Comparison of ENCODE assay signal across 23 cellular contexts in the genomic region with DNA sequence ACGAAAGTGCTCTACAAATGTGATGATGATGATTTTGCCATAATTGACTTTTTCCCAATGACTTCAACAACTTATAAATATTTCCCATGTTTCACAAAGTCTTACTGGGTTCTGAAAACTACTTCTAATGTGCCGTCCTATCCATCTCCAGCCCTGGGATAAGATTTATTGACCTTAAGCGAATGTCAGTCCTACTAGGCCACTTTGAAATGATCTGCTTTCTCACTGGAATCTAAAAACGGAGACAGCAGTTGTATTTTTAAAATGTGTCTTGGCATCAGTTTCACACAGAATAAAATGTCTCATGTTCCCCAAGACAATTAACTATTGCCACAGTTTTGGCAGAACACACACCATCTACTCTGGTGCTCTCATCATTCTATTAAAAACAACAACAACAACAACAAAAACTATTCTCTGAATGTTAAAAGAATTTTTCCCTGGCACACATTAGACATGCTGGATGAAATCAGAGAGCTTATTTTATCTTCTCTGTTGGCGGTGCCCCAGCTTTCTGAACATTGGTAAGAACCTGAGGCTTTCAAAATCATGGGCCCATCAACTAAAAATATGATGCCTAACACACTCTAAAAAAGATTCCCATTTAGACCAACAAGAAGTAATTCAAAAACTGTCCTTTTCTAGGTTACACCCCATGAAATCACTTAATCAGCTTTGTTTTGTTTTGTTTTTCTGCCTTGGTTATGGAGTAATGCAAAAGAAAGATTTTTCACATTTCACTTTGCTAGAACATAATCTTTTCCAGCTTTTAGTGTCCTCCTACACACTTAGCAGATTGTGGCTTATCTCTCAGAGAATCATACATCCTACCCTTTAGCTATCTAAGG. TPM values are rescaled to one million over a fixed set of nuclear protein-coding genes. Genes with fewer than 3 reads are reported as not detected.
A peak's percentile ranks its signal among the peaks of the same experiment; 100 is the strongest.
DNase-seq lines count a peak whose midpoint lies in the region; ATAC-seq, FAIRE-seq and TF ChIP-seq lines count a peak whose summit lies in the region.
"Had no signal": no experiment of that assay in that cellular context is flagged by ENCODE, and none has a peak within 500 bp of the region (broad histone marks: within the 10 kb centered on the region; RNA-seq: fewer than 3 reads in every experiment).

No MANE protein-coding gene starts in this region.

- no peak overlapping the region for H3K9ac ChIP-seq in HepG2 (ENCODE audit: insufficient read depth, low read depth, low read length)
- H3K9ac ChIP-seq: BLaER1 treated with 17β-estradiol and CSF1 and Interleukin-3, amounts not matched to agents 10 nM and 100 nM had no signal

- no peak for ATAC-seq in HepG2
- ATAC-seq in GM19452 (IDR thresholded peaks at IDR 0.05; ENCODE audit: unreplicated experiment) = no peak
- ATAC-seq: activated T-cell treated with anti-CD3 and anti-CD28 coated beads, Interleukin-2, amount 50 U/mL, for 72 hours had no signal

- no peak for TF ChIP-seq RAD21 in HepG2 (CRISPR knock-in tag; IDR thresholded peaks at IDR 0.05)

- POLR2A ChIA-PET in HepG2 (lab: Yijun Ruan, JAX) = no interaction called here

- no peak overlapping the region for H2AFZ ChIP-seq in HepG2 (ENCODE audit: low read length)

- TF ChIP-seq EP300 in tibial nerve (IDR thresholded peaks at IDR 0.05) (no peak), HepG2 (IDR thresholded peaks at IDR 0.05; ENCODE audit: low read depth in 2 of 2, low read length in 2 of 2) (no peak), HepG2 (CRISPR knock-in tag; IDR thresholded peaks at IDR 0.05; ENCODE audit: borderline replicate concordance) (no peak)

- no peak overlapping the region for H3K4me3 ChIP-seq in esophagus squamous epithelium
- H3K4me3 ChIP-seq in tibial nerve = no peak overlapping the region
- no peak overlapping the region for H3K4me3 ChIP-seq in HepG2 (replicated peaks in 1 of 3; ENCODE audit: insufficient read depth in 1 of 3, low read depth in 2 of 3, low read length in 3 of 3)
- H3K4me3 ChIP-seq: BLaER1 treated with 17β-estradiol and CSF1 and Interleukin-3, amounts not matched to agents 10 nM and 100 nM; lung had no signal

- no peak for FAIRE-seq in HepG2 (lab: Jason Lieb, UNC)
- FAIRE-seq: D721Med, GM12891 had no signal

- H3K27me3 ChIP-seq in esophagus squamous epithelium (no peaks in the 10 kb centered on the region), tibial nerve (no peaks in the 10 kb centered on the region), HepG2 (ENCODE audit: control insufficient read depth in 1 of 2, insufficient read depth in 2 of 2, low read length in 2 of 2) (no peaks in the 10 kb centered on the region; a peak in 1 of 5 replicates)
- H3K27me3 ChIP-seq: BLaER1 treated with 17β-estradiol and CSF1 and Interleukin-3, amounts not matched to agents 10 nM and 100 nM had no signal

- in situ Hi-C loops in HepG2 (cut with HindIII; ENCODE audit: extremely low pct_ligation_motif_present, low pct_unique_long_range_greater_than_20kb) = no loop called here

- H3K27ac ChIP-seq in esophagus squamous epithelium (peak overlapping the region in 3 of 4 donors; percentile 2 to 57 (median 51)), tibial nerve (peak overlapping the region in 2 of 4 donors; percentile 52 to 57), HepG2 (ENCODE audit: extremely low read length, insufficient read depth, low read length) (no peak overlapping the region)
- H3K27ac ChIP-seq: BLaER1 treated with 17β-estradiol and CSF1 and Interleukin-3, amounts not matched to agents 10 nM and 100 nM had no signal

- H3K4me1 ChIP-seq in esophagus squamous epithelium (peaks cover 0 to 13% (median 3%) of the 10 kb centered on the region in 3 donors), tibial nerve (peaks cover 0 to 25% (median 6%) of the 10 kb centered on the region in 4 donors), HepG2 (ENCODE audit: insufficient read depth, low read length) (no peaks in the 10 kb centered on the region)
- H3K4me1 ChIP-seq: BLaER1 treated with 17β-estradiol and CSF1 and Interleukin-3, amounts not matched to agents 10 nM and 100 nM had no signal

- no peak overlapping the region for H3K4me2 ChIP-seq in HepG2 (ENCODE audit: low read depth, low read length)
- H3K4me2 ChIP-seq: BLaER1 treated with 17β-estradiol and CSF1 and Interleukin-3, amounts not matched to agents 10 nM and 100 nM had no signal

- no peaks in the 10 kb centered on the region for H3K36me3 ChIP-seq in esophagus squamous epithelium
- H3K36me3 ChIP-seq in tibial nerve = no peaks in the 10 kb centered on the region
- H3K36me3 ChIP-seq in HepG2 (replicated peaks in 1 of 2; ENCODE audit: control insufficient read depth in 1 of 2, insufficient read depth in 2 of 2, low read length in 2 of 2) = no peaks in the 10 kb centered on the region
- H3K36me3 ChIP-seq: BLaER1 treated with 17β-estradiol and CSF1 and Interleukin-3, amounts not matched to agents 10 nM and 100 nM had no signal

- intact Hi-C loops in esophagus squamous epithelium (cut with DNase I) (no loop called here), HepG2 (cut with micrococcal nuclease; ENCODE audit: unreplicated experiment) (no loop called here)

- CTCF ChIA-PET in HepG2 (lab: Yijun Ruan, JAX; ENCODE audit: low intra/inter-chr PET ratio, low total read pairs) = no interaction called here

- DNase-seq in NCI-H446 (lab: John Stamatoyannopoulos, UW) (peak; percentile 30 to 61), esophagus squamous epithelium (lab: John Stamatoyannopoulos, UW) (no peak), myocyte (ENCODE audit: low read depth) (peak; percentile 75), tibial nerve (ENCODE audit: low spot score in 2 of 2) (peak; percentile 42 to 55), HepG2 (ENCODE audit: low spot score) (no peak), NCI-H1417 treated with DMSO at 0.1 percent for 48 hours (lab: John Stamatoyannopoulos, UW) (no peak)
- DNase-seq: activated CD4-positive, alpha-beta memory T cell treated with anti-CD3 and anti-CD28 coated beads for 36 hours; activated naive CD8-positive, alpha-beta T cell treated with anti-CD3 and anti-CD28 coated beads, Interleukin-2, amount 10 ng/mL, durations not matched to agents 7 days and 5 days; activated T-cell treated with anti-CD3 and anti-CD28 coated beads, Interleukin-2, amount 50 U/mL, for 72 hours; cerebellar nuclear complex; GDM1; Kasumi-1; NCI-H1436; NCI-H2227 treated with DMSO at 0.1 percent for 48 hours; nephron progenitor cell had no signal

- TF ChIP-seq CTCF in esophagus squamous epithelium (IDR thresholded peaks at IDR 0.05) (no peak), tibial nerve (IDR thresholded peaks at IDR 0.05) (no peak), HepG2 (CRISPR knock-in tag; IDR thresholded peaks at IDR 0.05) (no peak)

- TF ChIP-seq POLR2A in esophagus squamous epithelium (IDR thresholded peaks at IDR 0.05) = no peak
- TF ChIP-seq POLR2A in tibial nerve (IDR thresholded peaks at IDR 0.05) = no peak
- no peak for TF ChIP-seq POLR2A in HepG2 (IDR thresholded peaks at IDR 0.05; ENCODE audit: insufficient read depth in 1 of 2, low read depth in 2 of 2, low read length in 2 of 2)

- 66 to 71% methylated on average over 5 of the region's 5 CpGs for WGBS in esophagus squamous epithelium, 2 donors
- WGBS in tibial nerve, 2 donors = 46 to 55% methylated on average over 5 of the region's 5 CpGs
- 17% methylated on average over 5 of the region's 5 CpGs for WGBS in HepG2 (ENCODE audit: low lambda C conversion rate)

- H3K9me3 ChIP-seq in esophagus squamous epithelium = no peaks in the 10 kb centered on the region
- no peaks in the 10 kb centered on the region for H3K9me3 ChIP-seq in tibial nerve
- no peaks in the 10 kb centered on the region for H3K9me3 ChIP-seq in HepG2 (ENCODE audit: low read length)
- H3K9me3 ChIP-seq: BLaER1 treated with 17β-estradiol and CSF1 and Interleukin-3, amounts not matched to agents 10 nM and 100 nM had no signal

- no peaks in the 10 kb centered on the region for H4K20me1 ChIP-seq in HepG2 (ENCODE audit: insufficient read depth, low read length)
- H4K20me1 ChIP-seq: BLaER1 treated with 17β-estradiol and CSF1 and Interleukin-3, amounts not matched to agents 10 nM and 100 nM had no signal

- H3K79me2 ChIP-seq in HepG2 (ENCODE audit: insufficient read depth, low read length) = no peaks in the 10 kb centered on the region

- BruUV-seq in HepG2 (replicated peaks; lab: Mats Ljungman, UMichigan) = no TSS peak

RNA-seq across cellular contexts. Expression of a gene that starts 23.1 kb away (rescaled TPM):
- not detected for total RNA-seq in esophagus squamous epithelium
- not detected in 2 replicates for total RNA-seq in myocyte
- polyA plus RNA-seq in myocyte (2012) = not detected
- not detected for total RNA-seq in tibial nerve
- not detected in 2 replicates for total RNA-seq in HepG2 (2016; rRNA removed; fragmentation: Illumina TruSeq; extraction: Trizol)
- not detected in 2 replicates for total RNA-seq in HepG2 (2016; cell fraction: cytosol; rRNA removed; fragmentation: Illumina TruSeq; extraction: Trizol; ENCODE audit: low read depth)
- not detected in 2 replicates for total RNA-seq in HepG2 (2016; cell fraction: insoluble cytoplasmic fraction; rRNA removed; fragmentation: Illumina TruSeq; extraction: Trizol)
- not detected in 2 replicates for total RNA-seq in HepG2 (2016; cell fraction: membrane; rRNA removed; fragmentation: Illumina TruSeq; extraction: Trizol)
- not detected in 2 replicates for total RNA-seq in HepG2 (2016; cell fraction: nucleus; rRNA removed; fragmentation: Illumina TruSeq; extraction: Trizol)
- polyA plus RNA-seq in HepG2 (2011; rRNA removed) = not detected in 2 replicates
- polyA plus RNA-seq in HepG2 (2011; cell fraction: cytosol; rRNA removed) = not detected in 2 replicates
- not detected in 2 replicates for polyA plus RNA-seq in HepG2 (2011; cell fraction: nucleus; rRNA removed)
- polyA plus RNA-seq in HepG2 (2012) = not detected in 2 replicates
- polyA plus RNA-seq in HepG2 (2016; cell fraction: cytosol; fragmentation: Illumina TruSeq; extraction: Trizol; ENCODE audit: low read depth) = not detected in 2 replicates
- not detected in 2 replicates for polyA plus RNA-seq in HepG2 (2016; cell fraction: insoluble cytoplasmic fraction; fragmentation: Illumina TruSeq; extraction: Trizol; ENCODE audit: low read depth)
- polyA plus RNA-seq in HepG2 (2016; cell fraction: membrane; fragmentation: Illumina TruSeq; extraction: Trizol; ENCODE audit: low read depth) = not detected in 2 replicates
- not detected in 2 replicates for polyA plus RNA-seq in HepG2 (2016; cell fraction: nucleus; fragmentation: Illumina TruSeq; extraction: Trizol; ENCODE audit: insufficient read depth, low read depth)
- not detected in 2 replicates for polyA minus RNA-seq in HepG2 (2011; rRNA and poly(A)+ RNA removed; ENCODE audit: low replicate concordance)
- not detected in 2 replicates for polyA minus RNA-seq in HepG2 (2011; cell fraction: cytosol; rRNA and poly(A)+ RNA removed)
- not detected in 2 replicates for polyA minus RNA-seq in HepG2 (2011; cell fraction: nucleus; rRNA and poly(A)+ RNA removed)
- total RNA-seq: activated CD4-positive, alpha-beta memory T cell treated with anti-CD3 and anti-CD28 coated beads for 36 hours; activated naive CD8-positive, alpha-beta T cell treated with anti-CD3 and anti-CD28 coated beads, Interleukin-2, amount 10 ng/mL, durations not matched to agents 7 days and 5 days; activated T-cell treated with anti-CD3 and anti-CD28 coated beads, Interleukin-2, amount 50 U/mL, for 72 hours; glomerular endothelial cell; renal cortical epithelial cell; T-helper 1 cell treated with Interleukin-12 subunit alpha and Interleukin-12 subunit beta and Interleukin-4 antibody, amounts not matched to agents 30 ng/mL and 1 ng/mL, for 36 hours had no signal

Comparison
In these comparisons a context has a peak if more than half of its experiments do, and no peak if none do; other contexts are left out.
1. DNase-seq: peak in NCI-H446 (2 of 2), myocyte (single experiment) and tibial nerve (2 of 2); none in esophagus squamous epithelium (single experiment), HepG2 (single experiment) and NCI-H1417 treated with DMSO at 0.1 percent for 48 hours (single experiment).